Comparison of ENCODE assay signal across 16 cellular contexts in the genomic region with DNA sequence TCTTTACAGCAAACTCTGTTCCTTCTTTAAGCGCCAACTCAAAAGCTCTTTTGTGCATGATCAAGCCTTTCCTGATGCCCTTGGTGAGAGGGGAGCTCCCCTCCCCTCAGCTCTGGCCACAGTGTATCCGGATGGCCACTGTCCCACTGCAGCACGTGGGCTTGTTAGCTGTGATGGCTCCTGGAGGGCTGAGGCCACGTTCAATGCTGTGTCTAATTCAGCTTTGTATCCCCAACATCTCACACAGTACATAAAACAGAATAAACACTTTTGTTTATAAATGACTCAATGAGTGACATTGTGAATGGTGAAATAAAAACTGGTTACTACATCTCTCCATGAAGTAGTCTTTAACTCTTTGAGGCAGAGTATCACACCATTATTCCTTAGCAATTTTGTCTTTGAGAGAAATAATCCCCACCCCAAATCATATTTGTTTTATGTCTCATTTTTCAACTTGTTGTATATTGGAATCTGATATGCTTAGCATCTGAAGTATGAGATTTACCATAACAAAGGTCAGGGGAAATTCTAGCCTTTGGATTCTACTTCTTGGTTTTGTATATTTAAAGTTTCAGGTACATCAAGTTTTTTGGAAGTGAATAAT. TPM values are rescaled to one million over a fixed set of nuclear protein-coding genes. Genes with fewer than 3 reads are reported as not detected.
"Had no signal": no experiment of that assay in that cellular context is flagged by ENCODE, and none has a peak within 500 bp of the region (broad histone marks: within the 10 kb centered on the region; RNA-seq: fewer than 3 reads in every experiment).

No MANE protein-coding gene starts in this region.

- H3K27me3 ChIP-seq: heart right ventricle, testis, upper lobe of right lung had no signal

- H3K4me1 ChIP-seq: gastroesophageal sphincter, testis had no signal

- ATAC-seq: activated CD4-positive, alpha-beta T cell treated with anti-CD3 and anti-CD28 coated beads for 36 hours; activated CD8-positive, alpha-beta T cell treated with anti-CD3 and anti-CD28 coated beads for 36 hours; activated T-cell treated with anti-CD3 and anti-CD28 coated beads, Interleukin-2, amount 50 U/mL, for 72 hours; gastroesophageal sphincter; heart right ventricle; left cardiac atrium; lower lobe of right lung; right cardiac atrium; upper lobe of right lung had no signal

- H3K4me3 ChIP-seq: gastroesophageal sphincter, heart right ventricle, lower lobe of right lung, smooth muscle cell, testis, upper lobe of right lung had no signal

- H3K27ac ChIP-seq: gastroesophageal sphincter, heart right ventricle, lower lobe of right lung, testis, upper lobe of right lung had no signal

- H3K4me2 ChIP-seq: smooth muscle cell had no signal

- H3K36me3 ChIP-seq: gastroesophageal sphincter, heart right ventricle, lower lobe of right lung, upper lobe of right lung had no signal

- H3K9me3 ChIP-seq: gastroesophageal sphincter, heart right ventricle, lower lobe of right lung, testis, upper lobe of right lung had no signal

- DNase-seq: activated CD4-positive, alpha-beta T cell treated with anti-CD3 and anti-CD28 coated beads for 36 hours; activated CD8-positive, alpha-beta T cell treated with anti-CD3 and anti-CD28 coated beads for 36 hours; activated gamma-delta T cell; activated T-cell treated with anti-CD3 and anti-CD28 coated beads, Interleukin-2, amount 50 U/mL, for 72 hours; amygdala; cerebellar nuclear complex; effector memory CD4-positive, alpha-beta T cell; heart right ventricle; left cardiac atrium; lower lobe of right lung; nephron progenitor cell; right cardiac atrium; testis; upper lobe of right lung had no signal

RNA-seq across cellular contexts. Expression of a gene that starts 44.5 kb away (rescaled TPM):
- total RNA-seq: activated CD4-positive, alpha-beta T cell treated with anti-CD3 and anti-CD28 coated beads for 36 hours had no signal
